ENCODE assay signal across 11 cellular contexts in the genomic region with DNA sequence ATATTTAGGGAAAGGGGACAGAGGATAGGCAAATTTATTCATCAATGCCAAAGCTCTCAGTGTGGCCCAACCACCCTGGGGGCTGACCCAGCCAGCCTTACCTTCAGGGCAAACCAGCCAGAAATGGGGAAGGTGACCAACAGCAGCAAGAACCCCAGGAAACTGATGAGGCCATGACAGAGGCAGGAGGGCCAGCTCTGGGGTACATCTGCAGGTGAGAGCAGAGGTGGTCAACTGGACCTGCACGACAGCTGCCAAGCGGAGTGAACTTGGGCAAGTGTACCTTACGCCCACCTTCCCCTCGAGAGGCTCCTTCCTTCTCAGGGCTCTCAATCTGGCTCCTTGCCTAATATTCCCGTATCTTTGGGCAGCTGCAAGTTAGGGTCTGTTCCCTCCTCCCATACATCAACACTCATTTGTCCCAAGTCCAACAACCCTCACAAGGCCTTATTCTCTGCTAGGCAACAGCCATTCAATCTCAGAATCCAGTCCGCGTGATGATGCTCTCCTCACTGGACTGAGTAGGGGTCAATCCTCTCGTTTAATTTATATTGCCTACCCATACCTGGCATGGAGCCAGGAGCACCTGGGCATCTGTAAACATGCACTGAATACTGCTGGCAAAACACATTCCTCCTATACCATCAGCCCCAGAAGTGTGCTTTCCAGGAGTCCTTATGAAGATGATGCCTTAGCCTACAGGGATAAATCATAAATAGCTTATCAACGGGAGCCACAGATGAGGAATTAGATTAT. TPM values are rescaled to one million over a fixed set of nuclear protein-coding genes. Genes with fewer than 3 reads are reported as not detected.
DNase-seq lines count a peak whose midpoint lies in the region; ATAC-seq and TF ChIP-seq lines count a peak whose summit lies in the region.
"Had no signal": no experiment of that assay in that cellular context is flagged by ENCODE, and none has a peak within 500 bp of the region (broad histone marks: within the 10 kb centered on the region; RNA-seq: fewer than 3 reads in every experiment).

No MANE protein-coding gene starts in this region.

- H3K9me2 ChIP-seq in hepatocyte (replicated peaks; ENCODE audit: insufficient read depth), result no peaks in the 10 kb centered on the region

- peaks cover 8% of the 10 kb centered on the region for H3K79me2 ChIP-seq in hepatocyte

- H3K4me3 ChIP-seq in RWPE2 (ENCODE audit: severe bottlenecking) (no peak overlapping the region), hepatocyte (no peak overlapping the region), spleen (no peak overlapping the region)

- intact Hi-C loops in spleen (cut with DNase I; ENCODE audit: low total_unique reads), result no loop called here

- H3K4me1 ChIP-seq in RWPE2 (ENCODE audit: insufficient read depth, poor library complexity, severe bottlenecking) (peaks cover 40% of the 10 kb centered on the region), hepatocyte (ENCODE audit: insufficient read depth) (peaks cover 4% of the 10 kb centered on the region), spleen (peaks cover 42 to 93% (median 77%) of the 10 kb centered on the region in 6 donors)

- H3K9me3 ChIP-seq in RWPE2 (ENCODE audit: severe bottlenecking) (no peaks in the 10 kb centered on the region), hepatocyte (ENCODE audit: low read depth) (no peaks in the 10 kb centered on the region), spleen (no peaks in the 10 kb centered on the region)

- no peaks in the 10 kb centered on the region for H3K36me3 ChIP-seq in RWPE2 (ENCODE audit: low read depth)
- no peaks in the 10 kb centered on the region for H3K36me3 ChIP-seq in hepatocyte (replicated peaks; ENCODE audit: insufficient read depth, low read depth)
- peaks cover 0 to 17% (median 0%) of the 10 kb centered on the region in 6 donors for H3K36me3 ChIP-seq in spleen

- H3K27ac ChIP-seq in RWPE2 (ENCODE audit: poor library complexity, severe bottlenecking) (peak overlapping the region; percentile 72), hepatocyte (peak overlapping the region; percentile 72), spleen (peak overlapping the region; percentile 61 to 97 (median 87))

- ATAC-seq in RWPE2 (ENCODE audit: low read depth), result no peak

- DNase-seq in NCI-H1417 (lab: John Stamatoyannopoulos, UW), result peak in 2 of 3 experiments; percentile 29 to 64
- DNase-seq in NCI-H1417 treated with DMSO at 0.1 percent for 48 hours (lab: John Stamatoyannopoulos, UW), result no peak
- DNase-seq in RWPE2 (ENCODE audit: low spot score), result no peak
- no peak for DNase-seq in hepatocyte (ENCODE audit: low spot score)
- no peak for DNase-seq in spleen
- DNase-seq in superior temporal gyrus (ENCODE audit: extremely low spot score), result no peak
- no peak for DNase-seq in AG20443 (ENCODE audit: low spot score)
- DNase-seq in HT-29 (ENCODE audit: low spot score), result no peak
- DNase-seq: activated CD4-positive, alpha-beta T cell treated with anti-CD3 and anti-CD28 coated beads for 1 hour; cortex of kidney; NCI-H526 treated with DMSO at 0.1 percent for 48 hours had no signal

- TF ChIP-seq CTCF in RWPE2 (IDR thresholded peaks at IDR 0.05; ENCODE audit: poor library complexity, severe bottlenecking) (no peak), hepatocyte (IDR thresholded peaks at IDR 0.05; ENCODE audit: poor library complexity) (no peak), spleen (IDR thresholded peaks at IDR 0.05 in 8 of 11, conservative IDR thresholded peaks at IDR 0.05 in 3 of 11) (no peak)

- H4K20me1 ChIP-seq in hepatocyte (ENCODE audit: insufficient read depth, poor library complexity, severe bottlenecking), result no peaks in the 10 kb centered on the region

- no peak for TF ChIP-seq POLR2A in spleen (IDR thresholded peaks at IDR 0.05)

- no peak overlapping the region for H2AFZ ChIP-seq in hepatocyte

- H3K27me3 ChIP-seq in RWPE2 (ENCODE audit: insufficient read depth, poor library complexity, severe bottlenecking), result no peaks in the 10 kb centered on the region
- H3K27me3 ChIP-seq in hepatocyte, result no peaks in the 10 kb centered on the region
- no peaks in the 10 kb centered on the region for H3K27me3 ChIP-seq in spleen (replicated peaks in 1 of 7)

- peak overlapping the region; percentile 94 for H3K4me2 ChIP-seq in hepatocyte

- 89% methylated on average over 9 of the region's 9 CpGs for WGBS in hepatocyte (ENCODE audit: low lambda C conversion rate, missing lambda C conversion rate)
- WGBS in spleen, 5 donors, result 65 to 87% (median 77%) methylated on average over 9 of the region's 9 CpGs

RNA-seq across cellular contexts. Expression of a gene that starts 1.7 kb away (rescaled TPM):
- total RNA-seq in hepatocyte (10.3 and 14.2 TPM in 2 replicates), spleen (10 to 100 TPM in 3 of 7 donors, 1 to 10 TPM in 4; 9.0 to 15.2 (median 9.6) TPM)
- polyA plus RNA-seq in hepatocyte (19.8 and 21.0 TPM in 2 replicates), spleen (10 to 100 TPM in 2 of 3 donors, 1 to 10 TPM in 1; 8.2 to 12.4 (median 10.4) TPM)
- total RNA-seq in HT-29 (2014; rRNA removed; shearing (Covaris generic)), result 13.3 and 23.5 TPM in 2 replicates

RNA-seq across cellular contexts. Expression of a gene that starts 4.1 kb away (rescaled TPM):
- 9.7 and 15.7 TPM in 2 replicates for total RNA-seq in hepatocyte
- 29.9 and 38.8 TPM in 2 replicates for polyA plus RNA-seq in hepatocyte
- 100 to 1,000 TPM in 2 of 7 donors, 10 to 100 TPM in 5; 79.5 to 127 (median 88.4) TPM for total RNA-seq in spleen
- 10 to 100 TPM; 17.5 to 34.6 (median 26.1) TPM for polyA plus RNA-seq in spleen
- total RNA-seq in HT-29 (2014; rRNA removed; shearing (Covaris generic)), result 36.9 and 47.2 TPM in 2 replicates

Comparison
In these comparisons a context has a peak if more than half of its experiments do, and no peak if none do; other contexts are left out.
1. DNase-seq: peak in NCI-H1417 (2 of 3); none in NCI-H1417 treated with DMSO at 0.1 percent for 48 hours (single experiment), RWPE2 (single experiment), hepatocyte (single experiment), spleen (single experiment), superior temporal gyrus (single experiment), AG20443 (single experiment) and HT-29 (single experiment).
2. Peak in every context shown above with its lines, with median percentiles within 50 percentile points of each other: H3K27ac ChIP-seq.